ENCODE assay signal across 9 cellular contexts in the genomic region with DNA sequence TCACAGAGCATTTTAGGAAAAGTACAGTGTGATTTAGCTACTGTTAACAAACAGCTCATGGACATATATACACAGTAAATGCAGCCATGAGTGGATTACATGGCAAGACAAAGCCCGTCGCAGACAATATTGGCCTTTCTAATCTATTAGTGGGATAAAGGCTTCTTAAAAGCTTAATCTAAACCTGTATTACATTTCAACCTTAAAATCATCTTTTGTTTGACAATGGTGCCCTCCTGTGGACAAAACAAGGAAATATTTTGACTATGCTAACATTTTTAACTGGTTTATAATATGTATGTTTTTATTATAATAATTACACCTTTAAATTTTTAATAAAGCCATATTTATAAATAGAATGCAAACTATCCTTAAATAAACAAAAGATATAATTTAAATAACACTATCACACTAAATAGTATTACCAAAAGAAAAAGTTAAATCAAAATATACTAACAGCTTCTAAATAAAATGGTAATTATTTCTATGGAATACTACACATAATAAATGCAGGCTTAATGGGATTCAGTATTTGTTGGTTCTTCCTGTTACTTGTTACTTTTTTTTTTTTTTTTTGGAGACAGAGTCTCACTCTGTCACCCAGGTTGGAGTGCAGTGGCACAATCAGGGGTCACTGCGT. TPM values are rescaled to one million over a fixed set of nuclear protein-coding genes. Genes with fewer than 3 reads are reported as not detected.
DNase-seq lines count a peak whose midpoint lies in the region; ATAC-seq, FAIRE-seq and TF ChIP-seq lines count a peak whose summit lies in the region.
"Had no signal": no experiment of that assay in that cellular context is flagged by ENCODE, and none has a peak within 500 bp of the region (broad histone marks: within the 10 kb centered on the region; RNA-seq: fewer than 3 reads in every experiment).

No MANE protein-coding gene starts in this region.

- H3K9ac ChIP-seq in GM12878 (ENCODE audit: control insufficient read depth, insufficient read depth, low read length): no peak overlapping the region

- no peak overlapping the region for H3K27ac ChIP-seq in GM12878 (ENCODE audit: control insufficient read depth, insufficient read depth)
- no peak overlapping the region for H3K27ac ChIP-seq in right lobe of liver

- H3K9me3 ChIP-seq in GM12878 (replicated peaks; ENCODE audit: control insufficient read depth, insufficient read depth, low read length): no peaks in the 10 kb centered on the region
- H3K9me3 ChIP-seq in right lobe of liver: no peaks in the 10 kb centered on the region

- no peaks in the 10 kb centered on the region for H3K27me3 ChIP-seq in GM12878 (replicated peaks in 1 of 2; ENCODE audit: control insufficient read depth in 2 of 2, insufficient read depth in 2 of 2, low read length in 1 of 2)
- H3K27me3 ChIP-seq in right lobe of liver: no peaks in the 10 kb centered on the region

- no peak overlapping the region for H3K4me2 ChIP-seq in GM12878 (ENCODE audit: control insufficient read depth, insufficient read depth)

- no peaks in the 10 kb centered on the region for H4K20me1 ChIP-seq in GM12878 (ENCODE audit: control insufficient read depth, insufficient read depth)

- FAIRE-seq in G401.6 (lab: Jason Lieb, UNC) (peak; percentile 98), GM12878 (lab: Jason Lieb, UNC) (peak; percentile 71)

- 33% methylated on average over 3 of the region's 3 CpGs for WGBS in GM12878 (ENCODE audit: insufficient coverage, insufficient replicate concordance, low lambda C conversion rate, missing lambda C conversion rate)
- 29% methylated on average over 3 of the region's 3 CpGs for WGBS in right lobe of liver (ENCODE audit: insufficient coverage, low coverage, low lambda C conversion rate, missing lambda C conversion rate)

- peak; percentile 21 for DNase-seq in LNCaP clone FGC (ENCODE audit: low read depth)
- no peak for DNase-seq in GM12878 (ENCODE audit: low read depth, low spot score)
- DNase-seq in right lobe of liver: no peak
- no peak for DNase-seq in DMS153 treated with DMSO at 0.1 percent for 48 hours (lab: John Stamatoyannopoulos, UW; ENCODE audit: unreplicated experiment)
- no peak for DNase-seq in stimulated activated CD4-positive, alpha-beta T cell treated with anti-CD3 and anti-CD28 coated beads, Interleukin-2, amount 100 ng/mL, for 24 hours
- no peak for DNase-seq in activated T-cell treated with anti-CD3 and anti-CD28 coated beads, Interleukin-2, amount 50 U/mL, for 48 hours

- ATAC-seq in GM12878 (no peak), right lobe of liver (peak in 3 of 4 donors; percentile 56 to 60 (median 58)), HG03097 (IDR thresholded peaks at IDR 0.05; ENCODE audit: low FRiP score, unreplicated experiment) (no peak)

- POLR2A ChIA-PET in GM12878 (lab: Charles Lee): no interaction called here

- no peak overlapping the region for H2AFZ ChIP-seq in GM12878 (ENCODE audit: control insufficient read depth, low read depth, low read length)

- TF ChIP-seq RAD21 in GM12878 (IDR thresholded peaks at IDR 0.05; ENCODE audit: insufficient read depth, low read depth, low read length): peak; percentile 54

- intact Hi-C loops in GM12878 (cut with micrococcal nuclease; ENCODE audit: unreplicated experiment): loop anchor here (1.0 to 10.0 kb wide), 3 partner anchors 79 to 1919 kb away; no protein-coding TSS in a partner anchor
- intact Hi-C loops in right lobe of liver (cut with DNase I): no loop called here

- H3K4me1 ChIP-seq in GM12878 (ENCODE audit: control insufficient read depth, insufficient read depth, low read length) (no peaks in the 10 kb centered on the region), right lobe of liver (no peaks in the 10 kb centered on the region)

- CTCF ChIA-PET in GM12878 (lab: Yijun Ruan, JAX): interaction anchor here (0.6 to 4.7 kb wide), 27 partner anchors 9 to 1938 kb away, joined by 3 to 35 read pairs (median 3); no protein-coding TSS in a partner anchor

- SMC1A ChIA-PET in GM12878 (lab: Charles Lee; ENCODE audit: uncharacterized antibody, unreplicated experiment): interaction anchor here (0.8 to 2.5 kb wide), 9 partner anchors 8 to 117 kb away, joined by 3 to 6 read pairs (median 4); no protein-coding TSS in a partner anchor

- TF ChIP-seq EP300 in GM12878 (IDR thresholded peaks at IDR 0.05; ENCODE audit: borderline replicate concordance in 1 of 2, control insufficient read depth in 1 of 2, low read depth in 2 of 2, low read length in 2 of 2): no peak

- TF ChIP-seq POLR2A in GM12878 (IDR thresholded peaks at IDR 0.05; ENCODE audit: low read depth, low read length): no peak
- no peak for TF ChIP-seq POLR2A in right lobe of liver (IDR thresholded peaks at IDR 0.05)

- H3K36me3 ChIP-seq in GM12878 (ENCODE audit: control insufficient read depth in 2 of 2, insufficient read depth in 2 of 2, low read length in 1 of 2) (no peaks in the 10 kb centered on the region), right lobe of liver (no peaks in the 10 kb centered on the region)

- no peaks in the 10 kb centered on the region for H3K79me2 ChIP-seq in GM12878 (ENCODE audit: control insufficient read depth, insufficient read depth, low read length)

- TF ChIP-seq CTCF in LNCaP clone FGC (IDR thresholded peaks at IDR 0.05; ENCODE audit: control insufficient read depth, extremely low read depth, insufficient read depth) (peak; percentile 46), GM12878 (IDR thresholded peaks at IDR 0.05 in 2 of 3, conservative IDR thresholded peaks at IDR 0.05 in 1 of 3; ENCODE audit: control insufficient read depth in 2 of 3, extremely low read depth in 1 of 3, insufficient read depth in 1 of 3, low read depth in 3 of 3, low read length in 3 of 3) (peak; percentile 13 to 53 (median 47); a peak in 3 of 6 replicates), right lobe of liver (IDR thresholded peaks at IDR 0.05) (peak; percentile 55 to 60 (median 56))

- in situ Hi-C loops in GM12878 (cut with MboI): no loop called here

- no TSS peak for BruUV-seq in GM12878 (replicated peaks; lab: Mats Ljungman, UMichigan)

- H3K4me3 ChIP-seq in LNCaP clone FGC (ENCODE audit: low read depth, low read length): no peak overlapping the region
- H3K4me3 ChIP-seq in GM12878: no peak overlapping the region
- no peak overlapping the region for H3K4me3 ChIP-seq in right lobe of liver

- RAD21 ChIA-PET in GM12878 (lab: Charles Lee; ENCODE audit: unreplicated experiment): interaction anchor here (0.6 to 1.8 kb wide), 10 partner anchors 9 to 1955 kb away, joined by 3 to 13 read pairs (median 3); no protein-coding TSS in a partner anchor

TF ChIP-seq in GM12878, 131 proteins besides CTCF, POLR2A, EP300 and RAD21:
- peak; percentile 41; the same call in 1 of the 2 replicates for TF ChIP-seq SMC3 (IDR thresholded peaks at IDR 0.05; ENCODE audit: borderline replicate concordance, low read length)
- TF ChIP-seq, protein P1, sequence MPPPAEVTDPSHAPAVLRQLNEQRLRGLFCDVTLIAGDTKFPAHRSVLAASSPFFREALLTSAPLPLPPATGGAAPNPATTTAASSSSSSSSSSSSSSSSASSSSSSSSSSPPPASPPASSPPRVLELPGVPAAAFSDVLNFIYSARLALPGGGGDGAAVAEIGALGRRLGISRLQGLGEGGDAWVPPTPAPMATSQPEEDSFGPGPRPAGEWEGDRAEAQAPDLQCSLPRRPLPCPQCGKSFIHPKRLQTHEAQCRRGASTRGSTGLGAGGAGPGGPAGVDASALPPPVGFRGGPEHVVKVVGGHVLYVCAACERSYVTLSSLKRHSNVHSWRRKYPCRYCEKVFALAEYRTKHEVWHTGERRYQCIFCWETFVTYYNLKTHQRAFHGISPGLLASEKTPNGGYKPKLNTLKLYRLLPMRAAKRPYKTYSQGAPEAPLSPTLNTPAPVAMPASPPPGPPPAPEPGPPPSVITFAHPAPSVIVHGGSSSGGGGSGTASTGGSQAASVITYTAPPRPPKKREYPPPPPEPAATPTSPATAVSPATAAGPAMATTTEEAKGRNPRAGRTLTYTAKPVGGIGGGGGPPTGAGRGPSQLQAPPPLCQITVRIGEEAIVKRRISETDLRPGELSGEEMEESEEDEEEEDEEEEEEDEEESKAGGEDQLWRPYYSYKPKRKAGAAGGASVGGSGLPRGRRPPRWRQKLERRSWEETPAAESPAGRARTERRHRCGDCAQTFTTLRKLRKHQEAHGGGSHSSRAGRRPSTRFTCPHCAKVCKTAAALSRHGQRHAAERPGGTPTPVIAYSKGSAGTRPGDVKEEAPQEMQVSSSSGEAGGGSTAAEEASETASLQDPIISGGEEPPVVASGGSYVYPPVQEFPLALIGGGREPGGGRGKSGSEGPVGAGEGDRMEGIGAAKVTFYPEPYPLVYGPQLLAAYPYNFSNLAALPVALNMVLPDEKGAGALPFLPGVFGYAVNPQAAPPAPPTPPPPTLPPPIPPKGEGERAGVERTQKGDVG (CRISPR knock-in tag; IDR thresholded peaks at IDR 0.05): no peak
TF ChIP-seq in GM12878: peak in this region for 1.

RNA-seq across cellular contexts. Expression of a gene that starts 38.6 kb away (rescaled TPM):
- not detected in 2 replicates for total RNA-seq in GM12878 (2013; cell fraction: nucleolus; rRNA removed)
- total RNA-seq in GM12878 (2014; rRNA removed) (not detected in 2 replicates), GM12878 (2014; rRNA removed; fragmentation: Illumina TruSeq; extraction: Trizol) (not detected in 2 replicates), GM12878 (2021) (not detected in 2 replicates), right lobe of liver (not detected)
- polyA plus RNA-seq in GM12878 (2011; ENCODE audit: low read depth): not detected
- polyA plus RNA-seq in GM12878 (2011; rRNA removed) (not detected in 2 replicates), GM12878 (2014; fragmentation: Illumina TruSeq; extraction: Trizol) (not detected in 2 replicates), GM12878 (2014; fragmentation: Nextera tagmentation; extraction: Ambion mirVana) (not detected), GM12878 (2014; rRNA removed) (not detected in 2 replicates), GM12878 (2016; fragmentation: Nextera tagmentation; extraction: Ambion mirVana) (not detected)
- not detected in 2 replicates for polyA plus RNA-seq in GM12878 (2011; cell fraction: cytosol; rRNA removed)
- not detected in 2 replicates for polyA plus RNA-seq in GM12878 (2011; cell fraction: nucleus; rRNA removed)
- polyA plus RNA-seq in GM12878 (2012): not detected in 2 replicates
- polyA minus RNA-seq in GM12878 (2011; rRNA and poly(A)+ RNA removed): not detected in 2 replicates
- not detected in 2 replicates for polyA minus RNA-seq in GM12878 (2011; cell fraction: cytosol; rRNA and poly(A)+ RNA removed)
- polyA minus RNA-seq in GM12878 (2011; cell fraction: nucleus; rRNA and poly(A)+ RNA removed): not detected in 2 replicates
- total RNA-seq: pulmonary artery endothelial cell had no signal

Comparison
In these comparisons a context has a peak if more than half of its experiments do, and no peak if none do; other contexts are left out.
1. ATAC-seq: peak in right lobe of liver (3 of 4); none in GM12878 (single experiment) and HG03097 (single experiment).
2. Peak in every context shown above with its lines, with median percentiles within 50 percentile points of each other: CTCF ChIP-seq.